In the genomic region with DNA sequence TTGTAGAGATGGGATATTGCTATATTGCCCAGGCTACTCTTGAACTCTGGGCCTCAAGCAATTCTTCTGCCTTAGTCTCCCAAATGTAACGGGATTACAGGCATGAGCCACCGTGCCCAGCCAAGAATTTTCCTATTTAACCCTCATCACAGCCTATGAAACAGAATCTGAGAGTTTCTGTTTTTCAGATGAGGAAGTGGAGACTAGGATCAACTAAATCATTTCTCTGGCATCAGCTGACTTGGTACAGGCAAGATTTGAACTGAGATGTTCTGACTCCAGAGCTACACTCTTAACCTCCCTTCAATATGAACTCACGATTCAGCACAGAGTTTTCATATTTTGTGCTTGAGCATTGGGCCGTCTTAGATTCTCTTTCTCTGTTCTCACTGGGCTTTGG, we compare ENCODE assay signal across 27 cellular contexts. TPM values are rescaled to one million over a fixed set of nuclear protein-coding genes. Genes with fewer than 3 reads are reported as not detected.
"Had no signal": no experiment of that assay in that cellular context is flagged by ENCODE, and none has a peak within 500 bp of the region (broad histone marks: within the 10 kb centered on the region; RNA-seq: fewer than 3 reads in every experiment).

No MANE protein-coding gene starts in this region.

- H3K4me3 ChIP-seq: K562 had no signal

- H3K4me2 ChIP-seq: KMS-11, SK-N-SH had no signal

- DNase-seq: Kasumi-1, MM.1S, NCI-H1048, NCI-H1105, NCI-H1417, NCI-H1436 treated with DMSO at 0.1 percent for 48 hours, NCI-H1694, NCI-H187 treated with DMSO at 0.1 percent for 48 hours, NCI-H2029 treated with DMSO at 0.1 percent for 48 hours, NCI-H2107, NCI-H2227 treated with DMSO at 0.1 percent for 48 hours, NCI-H510A, NCI-H524 treated with DMSO at 0.1 percent for 48 hours, NCI-H69, NCI-H774, PC-3, SHP77, SK-N-SH, SW 1271 had no signal

- H3K27ac ChIP-seq: HL-60, KMS-11, RWPE1 had no signal

- FAIRE-seq: HTR-8/SVneo, K562 had no signal

- ATAC-seq: K562, Panc1, PC-3 had no signal

- H3K27me3 Mint-ChIP-seq: IgD-negative memory B cell had no signal

- H3K9ac ChIP-seq: KMS-11, SK-N-SH had no signal

RNA-seq across cellular contexts. Expression of a gene that starts 57.5 kb away (rescaled TPM):
- total RNA-seq: SK-MEL-5 had no signal
